In genomic region chr15:58460872-58461271, GRCh38 we compare ENCODE assay signal across 21 cellular contexts. TPM values are rescaled to one million over a fixed set of nuclear protein-coding genes. Genes with fewer than 3 reads are reported as not detected.
"Had no signal": no experiment of that assay in that cellular context is flagged by ENCODE, and none has a peak within 500 bp of the region (broad histone marks: within the 10 kb centered on the region; RNA-seq: fewer than 3 reads in every experiment).

No MANE protein-coding gene starts in this region.

- H3K27ac Mint-ChIP-seq: naive B cell, T-helper 17 cell had no signal

- H3K36me3 ChIP-seq: ovary, suprapubic skin had no signal

- H3K27me3 Mint-ChIP-seq: naive B cell; stimulated activated naive CD8-positive, alpha-beta T cell treated with anti-CD3 and anti-CD28 coated beads, Interleukin-15, Interleukin-2, amounts not matched to agents 100 ng/mL and 50 ng/mL, for 24 hours; T-helper 17 cell had no signal

- H3K27ac ChIP-seq: epithelial cell of prostate, ovary, psoas muscle, suprapubic skin had no signal

- H3K27me3 ChIP-seq: ovary, suprapubic skin had no signal

- H3K9me3 ChIP-seq: ovary, psoas muscle, suprapubic skin had no signal

- H3K9me3 Mint-ChIP-seq: naive B cell had no signal

- H3K4me3 Mint-ChIP-seq: naive B cell; stimulated activated naive CD8-positive, alpha-beta T cell treated with anti-CD3 and anti-CD28 coated beads, Interleukin-15, Interleukin-2, amounts not matched to agents 100 ng/mL and 50 ng/mL, for 24 hours; T-helper 17 cell had no signal

- H3K4me3 ChIP-seq: ovary, psoas muscle, suprapubic skin had no signal

- DNase-seq: activated CD4-positive, alpha-beta T cell treated with anti-CD3 and anti-CD28 coated beads, Interleukin-2, amount 50 U/mL, for 4 hours; activated effector memory CD4-positive, alpha-beta T cell treated with Interleukin-2 at 50 U/mL for 16 hours; activated naive CD4-positive, alpha-beta T cell treated with anti-CD3 and anti-CD28 coated beads, Interleukin-2, amount 50 U/mL, for 16 hours; activated T-cell treated with anti-CD3 and anti-CD28 coated beads, Interleukin-2, amount 50 U/mL, for 1 hour; amniotic stem cell; dermis blood vessel endothelial cell; foreskin fibroblast; islet precursor cell; midbrain; naive B cell; ovary; psoas muscle; right cardiac atrium; T-helper 17 cell; trophoblast cell had no signal

- H3K36me3 Mint-ChIP-seq: naive B cell had no signal

- ATAC-seq: left lobe of liver, psoas muscle, right cardiac atrium, T-helper 17 cell had no signal

RNA-seq across cellular contexts. Expression of gene LIPC, which starts 29.1 kb away (rescaled TPM):
- total RNA-seq: cerebellum, lung microvascular endothelial cell, psoas muscle had no signal
